ENCODE assay signal across 8 cellular contexts in the genomic region with DNA sequence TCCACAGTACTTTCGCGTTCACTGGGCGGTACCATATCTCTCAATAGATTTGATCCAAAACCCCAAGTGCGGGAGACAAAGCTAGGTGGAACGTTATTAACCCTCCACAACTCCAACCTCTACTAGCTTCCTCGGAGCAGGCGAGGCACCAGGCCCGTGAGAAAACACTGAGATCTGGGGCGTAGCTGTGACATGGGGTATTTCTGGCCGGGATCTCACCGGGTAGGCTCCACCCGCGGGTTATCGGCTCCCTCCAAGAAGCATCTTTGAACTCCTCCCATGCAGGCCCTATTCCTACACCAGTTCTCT. TPM values are rescaled to one million over a fixed set of nuclear protein-coding genes. Genes with fewer than 3 reads are reported as not detected.
DNase-seq lines count a peak whose midpoint lies in the region; ATAC-seq and TF ChIP-seq lines count a peak whose summit lies in the region.

No MANE protein-coding gene starts in this region.

- H3K27me3 Mint-ChIP-seq in activated CD8-positive, alpha-beta T cell treated with anti-CD3 and anti-CD28 coated beads, Interleukin-2, amount 10 ng/mL, durations not matched to agents 7 days and 5 days (ENCODE audit: low read depth), result peaks cover 15% of the 10 kb centered on the region

- intact Hi-C loops in left ventricle myocardium inferior (cut with micrococcal nuclease), result no loop called here

- H3K27ac ChIP-seq in left ventricle myocardium inferior (replicated peaks) (peak overlapping the region; percentile 95), skeletal muscle tissue (ENCODE audit: low read depth, low read length) (peak overlapping the region; percentile 90)

- H3K9me3 ChIP-seq in BE2C (no peaks in the 10 kb centered on the region), left ventricle myocardium inferior (replicated peaks) (no peaks in the 10 kb centered on the region), skeletal muscle tissue (ENCODE audit: control insufficient read depth in 3 of 3, low read length in 3 of 3) (no peaks in the 10 kb centered on the region)

- H3K27me3 ChIP-seq in BE2C (peaks cover 3% of the 10 kb centered on the region; the same call in 1 of the 2 replicates), left ventricle myocardium inferior (ENCODE audit: low read depth) (no peaks in the 10 kb centered on the region), skeletal muscle tissue (ENCODE audit: control insufficient read depth in 3 of 3, insufficient read depth in 3 of 3, low read length in 3 of 3) (no peaks in the 10 kb centered on the region)

- H3K4me3 ChIP-seq in BE2C (ENCODE audit: low read depth, low read length) (peak overlapping the region; percentile 96), left ventricle myocardium inferior (peak overlapping the region; percentile 96), skeletal muscle tissue (ENCODE audit: low read length in 3 of 3) (peak overlapping the region; percentile 78 to 98 (median 97))

- peak overlapping the region; percentile 90 for H3K4me3 Mint-ChIP-seq in activated CD8-positive, alpha-beta T cell treated with anti-CD3 and anti-CD28 coated beads, Interleukin-2, amount 10 ng/mL, durations not matched to agents 7 days and 5 days

- H3K27ac Mint-ChIP-seq in activated CD8-positive, alpha-beta T cell treated with anti-CD3 and anti-CD28 coated beads, Interleukin-2, amount 10 ng/mL, durations not matched to agents 7 days and 5 days, result peak overlapping the region; percentile 94

- CTCF ChIA-PET in activated CD8-positive, alpha-beta T cell treated with anti-CD3 and anti-CD28 coated beads, Interleukin-2, amount 10 ng/mL, durations not matched to agents 7 days and 5 days (lab: Charles Lee), result interaction anchor here (0.9 to 2.8 kb wide), 4 partner anchors 13 to 793 kb away, joined by 3 to 13 read pairs (median 3); no protein-coding TSS in a partner anchor

- no peak for TF ChIP-seq CTCF in BE2C (IDR thresholded peaks at IDR 0.05; ENCODE audit: low read depth, low read length)
- TF ChIP-seq CTCF in left ventricle myocardium inferior (IDR thresholded peaks at IDR 0.05; ENCODE audit: borderline replicate concordance), result no peak

- H3K4me1 ChIP-seq in BE2C (no peaks in the 10 kb centered on the region), left ventricle myocardium inferior (peaks cover 38% of the 10 kb centered on the region), skeletal muscle tissue (ENCODE audit: control insufficient read depth in 3 of 3, insufficient read depth in 3 of 3, low read length in 3 of 3) (peaks cover 6 to 20% (median 11%) of the 10 kb centered on the region in 3 donors)

- H3K4me1 Mint-ChIP-seq in activated CD8-positive, alpha-beta T cell treated with anti-CD3 and anti-CD28 coated beads, Interleukin-2, amount 10 ng/mL, durations not matched to agents 7 days and 5 days (ENCODE audit: low read depth), result peaks cover 28% of the 10 kb centered on the region

- peaks cover 10% of the 10 kb centered on the region for H3K36me3 Mint-ChIP-seq in activated CD8-positive, alpha-beta T cell treated with anti-CD3 and anti-CD28 coated beads, Interleukin-2, amount 10 ng/mL, durations not matched to agents 7 days and 5 days (ENCODE audit: low read depth)

- H3K9me3 Mint-ChIP-seq in activated CD8-positive, alpha-beta T cell treated with anti-CD3 and anti-CD28 coated beads, Interleukin-2, amount 10 ng/mL, durations not matched to agents 7 days and 5 days (ENCODE audit: insufficient read depth), result no peaks in the 10 kb centered on the region

- H3K36me3 ChIP-seq in BE2C (no peaks in the 10 kb centered on the region), left ventricle myocardium inferior (no peaks in the 10 kb centered on the region), skeletal muscle tissue (ENCODE audit: control insufficient read depth in 3 of 3, insufficient read depth in 3 of 3, low read length in 3 of 3) (no peaks in the 10 kb centered on the region)

- DNase-seq in BE2C, result no peak
- DNase-seq in activated CD8-positive, alpha-beta T cell treated with anti-CD3 and anti-CD28 coated beads, Interleukin-2, amount 10 ng/mL, durations not matched to agents 7 days and 5 days, result no peak
- DNase-seq in left ventricle myocardium inferior, result no peak
- DNase-seq in Kasumi-1 (lab: John Stamatoyannopoulos, UW), result no peak
- DNase-seq in GF-D8 (lab: John Stamatoyannopoulos, UW), result no peak

- ATAC-seq in GM19035 (IDR thresholded peaks at IDR 0.05; ENCODE audit: unreplicated experiment) (peak; percentile 65), HG03097 (IDR thresholded peaks at IDR 0.05; ENCODE audit: low FRiP score, unreplicated experiment) (peak; percentile 43)
- ATAC-seq in activated CD8-positive, alpha-beta T cell treated with anti-CD3 and anti-CD28 coated beads, Interleukin-2, amount 10 ng/mL, durations not matched to agents 7 days and 5 days, result peak; percentile 81

- POLR2A ChIA-PET in activated CD8-positive, alpha-beta T cell treated with anti-CD3 and anti-CD28 coated beads, Interleukin-2, amount 10 ng/mL, durations not matched to agents 7 days and 5 days (lab: Charles Lee), result interaction anchor here (0.7 to 3.7 kb wide), 6 partner anchors 10 to 1423 kb away, joined by 3 to 47 read pairs (median 4); a partner anchor contains a TSS

- peak overlapping the region; percentile 73 to 92 (median 91) for H3K9ac ChIP-seq in skeletal muscle tissue (ENCODE audit: low read depth in 1 of 3, low read length in 3 of 3)

RNA-seq across cellular contexts. Expression of a gene that starts 0.3 kb away (rescaled TPM):
- 35.9 TPM for polyA plus RNA-seq in BE2C (2012; ENCODE audit: insufficient read depth, insufficient read length, low read depth)
- 10 to 100 TPM; 41.1 to 47.3 TPM for total RNA-seq in activated CD8-positive, alpha-beta T cell treated with anti-CD3 and anti-CD28 coated beads, Interleukin-2, amount 10 ng/mL, durations not matched to agents 7 days and 5 days
- total RNA-seq in left ventricle myocardium inferior, result 67.9 TPM
- total RNA-seq in skeletal muscle tissue, result 32.9 TPM

RNA-seq across cellular contexts. Expression of a gene that starts 12.0 kb away (rescaled TPM):
- 1.1 TPM for polyA plus RNA-seq in BE2C (2012; ENCODE audit: insufficient read depth, insufficient read length, low read depth)
- total RNA-seq in activated CD8-positive, alpha-beta T cell treated with anti-CD3 and anti-CD28 coated beads, Interleukin-2, amount 10 ng/mL, durations not matched to agents 7 days and 5 days, result under 1 TPM; 0.26 to 0.47 TPM
- total RNA-seq in left ventricle myocardium inferior (3.6 TPM), skeletal muscle tissue (1.6 TPM)
